8 cellular contexts compared by ENCODE assay signal in genomic region chr12:106246891-106247730, GRCh38. TPM values are rescaled to one million over a fixed set of nuclear protein-coding genes. Genes with fewer than 3 reads are reported as not detected.
A peak's percentile ranks its signal among the peaks of the same experiment; 100 is the strongest.
DNase-seq lines count a peak whose midpoint lies in the region; ATAC-seq and TF ChIP-seq lines count a peak whose summit lies in the region.

No MANE protein-coding gene starts in this region.

- TF ChIP-seq CTCF in GM10248 (IDR thresholded peaks at IDR 0.05; ENCODE audit: control extremely low read depth, extremely low read depth, low read depth, missing control alignments) (no peak), HFFc6 (IDR thresholded peaks at IDR 0.05) (no peak), fibroblast of mammary gland (conservative IDR thresholded peaks at IDR 0.05; ENCODE audit: control insufficient read depth, insufficient read depth, low read depth, low read length) (no peak)

- no peaks in the 10 kb centered on the region for H3K9me3 Mint-ChIP-seq in HFFc6
- H3K9me3 Mint-ChIP-seq in activated T-helper 2 cell treated with anti-CD3 and anti-CD28 coated beads, Interferon-gamma antibody, Interleukin-2, Interleukin-4, amounts not matched to agents 10 μg/mL and 5 μg/mL and 100 μg/mL, durations not matched to agents 14 hours and 24 hours and 36 hours = no peaks in the 10 kb centered on the region
- no peaks in the 10 kb centered on the region for H3K9me3 Mint-ChIP-seq in naive thymus-derived CD4-positive, alpha-beta T cell

- peak overlapping the region; percentile 85 for H3K4me3 ChIP-seq in fibroblast of mammary gland (ENCODE audit: control insufficient read depth, low read depth, low read length)
- H3K4me3 ChIP-seq in naive thymus-derived CD4-positive, alpha-beta T cell (ENCODE audit: low read length) = peak overlapping the region; percentile 60
- H3K4me3 ChIP-seq in thymus (ENCODE audit: low read length) = peak overlapping the region; percentile 73

- no peaks in the 10 kb centered on the region for H3K9me3 ChIP-seq in naive thymus-derived CD4-positive, alpha-beta T cell (ENCODE audit: control insufficient read depth in 2 of 3, low read length in 3 of 3)
- no peaks in the 10 kb centered on the region for H3K9me3 ChIP-seq in thymus (ENCODE audit: control insufficient read depth)

- POLR2A ChIA-PET in GM10248 (lab: Yijun Ruan, JAX) = no interaction called here
- POLR2A ChIA-PET in naive thymus-derived CD4-positive, alpha-beta T cell (lab: Charles Lee) = interaction anchor here (0.8 to 11.7 kb wide), 12 partner anchors 14 to 64 kb away, joined by 3 to 188 read pairs (median 4); partner anchors contain the start of gene TCP11L2

- H3K36me3 Mint-ChIP-seq in HFFc6 (ENCODE audit: low read depth) = peaks cover 23% of the 10 kb centered on the region
- no peaks in the 10 kb centered on the region for H3K36me3 Mint-ChIP-seq in activated T-helper 2 cell treated with anti-CD3 and anti-CD28 coated beads, Interferon-gamma antibody, Interleukin-2, Interleukin-4, amounts not matched to agents 10 μg/mL and 5 μg/mL and 100 μg/mL, durations not matched to agents 14 hours and 24 hours and 36 hours (ENCODE audit: low read depth)
- peaks cover 0 to 3% (median 0%) of the 10 kb centered on the region in 5 donors for H3K36me3 Mint-ChIP-seq in naive thymus-derived CD4-positive, alpha-beta T cell

- ATAC-seq in naive thymus-derived CD4-positive, alpha-beta T cell = peak; percentile 56

- no peaks in the 10 kb centered on the region for H3K27me3 ChIP-seq in naive thymus-derived CD4-positive, alpha-beta T cell (ENCODE audit: control insufficient read depth in 2 of 2, insufficient read depth in 2 of 2, low read length in 2 of 2)
- peaks cover 17% of the 10 kb centered on the region for H3K27me3 ChIP-seq in thymus (ENCODE audit: control insufficient read depth, insufficient read depth)

- peak overlapping the region; percentile 91 for H3K27ac Mint-ChIP-seq in HFFc6
- no peak overlapping the region for H3K27ac Mint-ChIP-seq in activated T-helper 2 cell treated with anti-CD3 and anti-CD28 coated beads, Interferon-gamma antibody, Interleukin-2, Interleukin-4, amounts not matched to agents 10 μg/mL and 5 μg/mL and 100 μg/mL, durations not matched to agents 14 hours and 24 hours and 36 hours
- peak overlapping the region in 8 of 9 donors; percentile 29 to 87 (median 68) for H3K27ac Mint-ChIP-seq in naive thymus-derived CD4-positive, alpha-beta T cell

- DNase-seq in GM10248 (ENCODE audit: extremely low spot score) = peak; percentile 72
- peak; percentile 62 for DNase-seq in HFFc6
- DNase-seq in NOMO-1 treated with DMSO at 0.1 percent for 48 hours (lab: John Stamatoyannopoulos, UW; ENCODE audit: unreplicated experiment) = peak; percentile 14
- peak; percentile 50 for DNase-seq in activated T-helper 2 cell treated with anti-CD3 and anti-CD28 coated beads, Interferon-gamma antibody, Interleukin-2, Interleukin-4, amounts not matched to agents 10 μg/mL and 5 μg/mL and 100 μg/mL, durations not matched to agents 14 hours and 24 hours and 36 hours (ENCODE audit: low spot score)
- peak; percentile 56 for DNase-seq in fibroblast of mammary gland (ENCODE audit: low read depth)
- DNase-seq in naive thymus-derived CD4-positive, alpha-beta T cell = peak; percentile 25 to 66 (median 59)
- DNase-seq in NCI-H1436 treated with DMSO at 0.1 percent for 48 hours (lab: John Stamatoyannopoulos, UW) = no peak

- peaks cover 61% of the 10 kb centered on the region for H3K4me1 Mint-ChIP-seq in HFFc6 (ENCODE audit: low read depth)
- peaks cover 9% of the 10 kb centered on the region for H3K4me1 Mint-ChIP-seq in activated T-helper 2 cell treated with anti-CD3 and anti-CD28 coated beads, Interferon-gamma antibody, Interleukin-2, Interleukin-4, amounts not matched to agents 10 μg/mL and 5 μg/mL and 100 μg/mL, durations not matched to agents 14 hours and 24 hours and 36 hours (ENCODE audit: low read depth)
- H3K4me1 Mint-ChIP-seq in naive thymus-derived CD4-positive, alpha-beta T cell = peaks cover 13 to 37% (median 31%) of the 10 kb centered on the region in 7 donors

- CTCF ChIA-PET in GM10248 (lab: Yijun Ruan, JAX) = interaction anchor here (0.9 to 1.1 kb wide), 2 partner anchors 20 to 23 kb away, joined by 3 to 4 read pairs; no protein-coding TSS in a partner anchor
- CTCF ChIA-PET in naive thymus-derived CD4-positive, alpha-beta T cell (lab: Charles Lee) = interaction anchor here (1.0 to 1.5 kb wide), 3 partner anchors 20 to 54 kb away, joined by 3 to 5 read pairs (median 3); no protein-coding TSS in a partner anchor

- no peaks in the 10 kb centered on the region for H3K36me3 ChIP-seq in naive thymus-derived CD4-positive, alpha-beta T cell (ENCODE audit: control insufficient read depth in 2 of 3, insufficient read depth in 3 of 3, low read length in 3 of 3)
- H3K36me3 ChIP-seq in thymus (ENCODE audit: control insufficient read depth, insufficient read depth) = no peaks in the 10 kb centered on the region

- H3K4me3 Mint-ChIP-seq in HFFc6 = peak overlapping the region; percentile 88
- peak overlapping the region; percentile 68 for H3K4me3 Mint-ChIP-seq in activated T-helper 2 cell treated with anti-CD3 and anti-CD28 coated beads, Interferon-gamma antibody, Interleukin-2, Interleukin-4, amounts not matched to agents 10 μg/mL and 5 μg/mL and 100 μg/mL, durations not matched to agents 14 hours and 24 hours and 36 hours (ENCODE audit: low read depth)
- peak overlapping the region; percentile 53 to 88 (median 80) for H3K4me3 Mint-ChIP-seq in naive thymus-derived CD4-positive, alpha-beta T cell

- intact Hi-C loops in activated T-helper 2 cell treated with anti-CD3 and anti-CD28 coated beads, Interferon-gamma antibody, Interleukin-2, Interleukin-4, amounts not matched to agents 10 μg/mL and 5 μg/mL and 100 μg/mL, durations not matched to agents 14 hours and 24 hours and 36 hours (cut with micrococcal nuclease) = loop anchor here (5.0 kb wide), 2 partner anchors 55 to 110 kb away; partner anchors contain the start of genes POLR3B and TCP11L2
- intact Hi-C loops in naive thymus-derived CD4-positive, alpha-beta T cell (cut with micrococcal nuclease) = loop anchor here (1.0 to 10.0 kb wide), 7 partner anchors 20 to 1012 kb away; partner anchors contain the start of genes CRY1 (in 2 of the 2), APPL2 (in 1 of the 2), C12orf75 (in 1 of the 2) and POLR3B (in 1 of the 2)

- H3K27me3 Mint-ChIP-seq in HFFc6 (ENCODE audit: insufficient read depth) = peaks cover 3% of the 10 kb centered on the region; the same call in 1 of the 2 replicates
- H3K27me3 Mint-ChIP-seq in activated T-helper 2 cell treated with anti-CD3 and anti-CD28 coated beads, Interferon-gamma antibody, Interleukin-2, Interleukin-4, amounts not matched to agents 10 μg/mL and 5 μg/mL and 100 μg/mL, durations not matched to agents 14 hours and 24 hours and 36 hours (ENCODE audit: low read depth) = peaks cover 22% of the 10 kb centered on the region
- peaks cover 0 to 19% (median 0%) of the 10 kb centered on the region in 5 donors for H3K27me3 Mint-ChIP-seq in naive thymus-derived CD4-positive, alpha-beta T cell

- 6% methylated on average over 81 of the region's 81 CpGs for WGBS in thymus

- H3K27ac ChIP-seq in naive thymus-derived CD4-positive, alpha-beta T cell (ENCODE audit: low read depth, low read length) = peak overlapping the region; percentile 80
- peak overlapping the region; percentile 87 for H3K27ac ChIP-seq in thymus (ENCODE audit: low read depth)

- peaks cover 17 to 22% of the 10 kb centered on the region in 2 donors for H3K4me1 ChIP-seq in naive thymus-derived CD4-positive, alpha-beta T cell (ENCODE audit: control insufficient read depth in 2 of 2, insufficient read depth in 2 of 2, low read length in 2 of 2)
- peaks cover 4% of the 10 kb centered on the region for H3K4me1 ChIP-seq in thymus (ENCODE audit: control insufficient read depth, insufficient read depth, low read length)

RNA-seq across cellular contexts. Expression of gene CKAP4, which starts 0.7 kb away (rescaled TPM):
- 100 to 1,000 TPM; 521 to 616 (median 544) TPM for total RNA-seq in HFFc6 (2021; fragmentation: NEBNext Ultra II Directional; extraction: Animal tissue kit (Norgen Biotek cat#: 25700))
- 5.0 and 5.7 TPM in 2 replicates for total RNA-seq in activated T-helper 2 cell treated with anti-CD3 and anti-CD28 coated beads, Interferon-gamma antibody, Interleukin-2, Interleukin-4, amounts not matched to agents 10 μg/mL and 5 μg/mL and 100 μg/mL, durations not matched to agents 14 hours and 24 hours and 36 hours
- 10 to 100 TPM in 4 of 5 experiments, 1 to 10 TPM in 1; 4.3 to 27.2 (median 13.0) TPM for total RNA-seq in naive thymus-derived CD4-positive, alpha-beta T cell
- 1 to 10 TPM; 7.1 to 7.6 TPM for polyA plus RNA-seq in naive thymus-derived CD4-positive, alpha-beta T cell
- polyA plus RNA-seq in thymus = 11.1 TPM

RNA-seq across cellular contexts. Expression of gene TCP11L2, which starts 55.4 kb away (rescaled TPM):
- total RNA-seq in HFFc6 (2021; fragmentation: NEBNext Ultra II Directional; extraction: Animal tissue kit (Norgen Biotek cat#: 25700)) = 10 to 100 TPM; 13.4 to 21.9 (median 15.6) TPM
- 4.8 and 5.1 TPM in 2 replicates for total RNA-seq in activated T-helper 2 cell treated with anti-CD3 and anti-CD28 coated beads, Interferon-gamma antibody, Interleukin-2, Interleukin-4, amounts not matched to agents 10 μg/mL and 5 μg/mL and 100 μg/mL, durations not matched to agents 14 hours and 24 hours and 36 hours
- 100 to 1,000 TPM in 4 of 5 experiments, 10 to 100 TPM in 1; 26.9 to 258 (median 134) TPM for total RNA-seq in naive thymus-derived CD4-positive, alpha-beta T cell
- polyA plus RNA-seq in naive thymus-derived CD4-positive, alpha-beta T cell = 10 to 100 TPM; 43.2 to 46.3 TPM
- polyA plus RNA-seq in thymus = 5.9 TPM

Comparison
In these comparisons a context has a peak if more than half of its experiments do, and no peak if none do; other contexts are left out.
1. RNA of gene CKAP4, which starts 0.7 kb away (total RNA-seq): 521 to 616 TPM in HFFc6; 4.3 to 27.2 TPM in naive thymus-derived CD4-positive, alpha-beta T cell and 5.0 to 5.7 TPM in activated T-helper 2 cell treated with anti-CD3 and anti-CD28 coated beads, Interferon-gamma antibody, Interleukin-2, Interleukin-4, amounts not matched to agents 10 μg/mL and 5 μg/mL and 100 μg/mL, durations not matched to agents 14 hours and 24 hours and 36 hours; every median in the first group is over 10 times any median in the second.
2. Peak in every context shown above with its lines, with median percentiles within 50 percentile points of each other: H3K4me3 Mint-ChIP-seq and H3K4me3 ChIP-seq.